ENCODE assay signal across 8 cellular contexts in the genomic region with DNA sequence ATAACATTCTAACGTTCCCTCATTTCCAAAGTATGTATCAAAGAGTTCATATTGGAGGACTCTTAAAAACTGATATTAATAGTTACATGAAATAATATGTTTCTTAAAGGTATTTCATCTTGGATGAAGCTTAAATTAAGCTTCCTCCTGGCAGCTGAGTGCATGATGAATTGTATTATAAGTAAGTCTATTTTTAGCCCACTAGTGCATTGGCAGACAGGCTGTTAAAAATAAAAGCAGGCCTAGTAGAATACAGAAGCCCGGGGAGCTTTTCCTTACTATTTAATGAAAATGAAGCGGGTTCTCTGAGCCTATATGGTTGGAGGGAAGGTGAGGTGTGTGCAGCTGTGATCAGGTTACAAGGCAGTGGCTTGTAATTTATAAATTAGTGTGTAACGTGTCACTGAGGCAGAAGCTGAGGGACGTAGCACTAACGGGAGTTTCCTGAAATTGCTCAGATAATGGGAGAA.
DNase-seq lines count a peak whose midpoint lies in the region; ATAC-seq and TF ChIP-seq lines count a peak whose summit lies in the region.

No MANE protein-coding gene starts in this region.

- H3K4me1 Mint-ChIP-seq in brain, result peaks cover 23% of the 10 kb centered on the region

- H3K4me3 Mint-ChIP-seq in brain, result peak overlapping the region; percentile 18 to 69 (median 64)

- no peaks in the 10 kb centered on the region for H3K36me3 Mint-ChIP-seq in brain

- peak overlapping the region; percentile 0 for H3K4me2 ChIP-seq in neural cell (ENCODE audit: low read length)

- H3K27ac ChIP-seq in neural cell (ENCODE audit: low read length) (peak overlapping the region; percentile 82), adrenal gland (no peak overlapping the region)

- no peak for DNase-seq in HuH-7.5 (ENCODE audit: low spot score)
- DNase-seq in adrenal gland, result no peak
- DNase-seq in activated naive CD4-positive, alpha-beta T cell (lab: John Stamatoyannopoulos, UW), result no peak

- peaks cover 3% of the 10 kb centered on the region for H3K27me3 Mint-ChIP-seq in brain

- intact Hi-C loops in adrenal gland (cut with DNase I), result no loop called here

- H3K27ac Mint-ChIP-seq in brain, result peak overlapping the region; percentile 39 to 99 (median 96)

- peaks cover 0 to 6% of the 10 kb centered on the region in 2 donors for H3K4me1 ChIP-seq in adrenal gland (replicated peaks in 1 of 2)

- TF ChIP-seq CTCF in brain (conservative IDR thresholded peaks at IDR 0.05) (no peak), neural cell (IDR thresholded peaks at IDR 0.05; ENCODE audit: poor library complexity, severe bottlenecking) (no peak), adrenal gland (IDR thresholded peaks at IDR 0.05) (no peak)

- H2AFZ ChIP-seq in neural cell (ENCODE audit: low read depth, low read length), result peak overlapping the region; percentile 41

- H3F3A ChIP-seq in neural cell (ENCODE audit: insufficient read depth, low read length, poor library complexity, severe bottlenecking), result peaks cover 4% of the 10 kb centered on the region

- no peak for TF ChIP-seq POLR2A in adrenal gland (IDR thresholded peaks at IDR 0.05)

- TF ChIP-seq EP300 in neural cell (conservative IDR thresholded peaks at IDR 0.05; ENCODE audit: poor library complexity, severe bottlenecking), result no peak

- no peaks in the 10 kb centered on the region for H3K27me3 ChIP-seq in neural cell (ENCODE audit: insufficient read depth, low read depth, low read length)
- H3K27me3 ChIP-seq in adrenal gland, result no peaks in the 10 kb centered on the region

- H3K36me3 ChIP-seq in neural cell (ENCODE audit: insufficient read depth, low read length) (no peaks in the 10 kb centered on the region), adrenal gland (replicated peaks in 1 of 2) (no peaks in the 10 kb centered on the region)

- H3K9me3 ChIP-seq in neural cell (ENCODE audit: low read length) (no peaks in the 10 kb centered on the region), adrenal gland (replicated peaks in 1 of 3) (no peaks in the 10 kb centered on the region)

- no peaks in the 10 kb centered on the region for H3K9me2 ChIP-seq in neural cell (ENCODE audit: insufficient read depth, low read length)

- H3K9me3 Mint-ChIP-seq in brain, result peaks cover 5 to 23% (median 14%) of the 10 kb centered on the region in 5 experiments

- no peaks in the 10 kb centered on the region for H4K20me1 ChIP-seq in neural cell (ENCODE audit: insufficient read depth)

- H3K9ac ChIP-seq in neural cell (ENCODE audit: low read length), result peak overlapping the region; percentile 51

- TF ChIP-seq RAD21 in neural cell (conservative IDR thresholded peaks at IDR 0.05), result no peak

- H3K4me3 ChIP-seq in neural cell (ENCODE audit: low read length) (peak overlapping the region; percentile 48), adrenal gland (no peak overlapping the region)

- no peaks in the 10 kb centered on the region for H3K79me2 ChIP-seq in neural cell (replicated peaks; ENCODE audit: insufficient read depth, low read length)

- 15 to 35% (median 27%) methylated on average over 6 of the region's 6 CpGs for WGBS in adrenal gland, 4 donors

- ATAC-seq in GM18867 (IDR thresholded peaks at IDR 0.05; ENCODE audit: unreplicated experiment) (peak; percentile 5), HG02642 (IDR thresholded peaks at IDR 0.05; ENCODE audit: poor library complexity, unreplicated experiment) (peak; percentile 4), GM18870 (IDR thresholded peaks at IDR 0.05; ENCODE audit: unreplicated experiment) (no peak)

TF ChIP-seq in neural cell, 6 proteins besides CTCF, POLR2A, EP300 and RAD21:
- TF ChIP-seq, protein P1, sequence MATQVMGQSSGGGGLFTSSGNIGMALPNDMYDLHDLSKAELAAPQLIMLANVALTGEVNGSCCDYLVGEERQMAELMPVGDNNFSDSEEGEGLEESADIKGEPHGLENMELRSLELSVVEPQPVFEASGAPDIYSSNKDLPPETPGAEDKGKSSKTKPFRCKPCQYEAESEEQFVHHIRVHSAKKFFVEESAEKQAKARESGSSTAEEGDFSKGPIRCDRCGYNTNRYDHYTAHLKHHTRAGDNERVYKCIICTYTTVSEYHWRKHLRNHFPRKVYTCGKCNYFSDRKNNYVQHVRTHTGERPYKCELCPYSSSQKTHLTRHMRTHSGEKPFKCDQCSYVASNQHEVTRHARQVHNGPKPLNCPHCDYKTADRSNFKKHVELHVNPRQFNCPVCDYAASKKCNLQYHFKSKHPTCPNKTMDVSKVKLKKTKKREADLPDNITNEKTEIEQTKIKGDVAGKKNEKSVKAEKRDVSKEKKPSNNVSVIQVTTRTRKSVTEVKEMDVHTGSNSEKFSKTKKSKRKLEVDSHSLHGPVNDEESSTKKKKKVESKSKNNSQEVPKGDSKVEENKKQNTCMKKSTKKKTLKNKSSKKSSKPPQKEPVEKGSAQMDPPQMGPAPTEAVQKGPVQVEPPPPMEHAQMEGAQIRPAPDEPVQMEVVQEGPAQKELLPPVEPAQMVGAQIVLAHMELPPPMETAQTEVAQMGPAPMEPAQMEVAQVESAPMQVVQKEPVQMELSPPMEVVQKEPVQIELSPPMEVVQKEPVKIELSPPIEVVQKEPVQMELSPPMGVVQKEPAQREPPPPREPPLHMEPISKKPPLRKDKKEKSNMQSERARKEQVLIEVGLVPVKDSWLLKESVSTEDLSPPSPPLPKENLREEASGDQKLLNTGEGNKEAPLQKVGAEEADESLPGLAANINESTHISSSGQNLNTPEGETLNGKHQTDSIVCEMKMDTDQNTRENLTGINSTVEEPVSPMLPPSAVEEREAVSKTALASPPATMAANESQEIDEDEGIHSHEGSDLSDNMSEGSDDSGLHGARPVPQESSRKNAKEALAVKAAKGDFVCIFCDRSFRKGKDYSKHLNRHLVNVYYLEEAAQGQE (IDR thresholded peaks at IDR 0.05; ENCODE audit: borderline replicate concordance), result no peak
- TF ChIP-seq TAF1 (IDR thresholded peaks at IDR 0.05; ENCODE audit: low read depth) (no peak), SMC3 (conservative IDR thresholded peaks at IDR 0.05; ENCODE audit: poor library complexity) (no peak), POLR2AphosphoS5 (IDR thresholded peaks at IDR 0.05) (no peak), EZH2 (IDR thresholded peaks at IDR 0.05; ENCODE audit: borderline replicate concordance, insufficient read depth, low read length, poor library complexity, severe bottlenecking) (no peak), MXI1 (conservative IDR thresholded peaks at IDR 0.05; ENCODE audit: poor library complexity, severe bottlenecking) (no peak)
